Comparison of ENCODE assay signal across 8 cellular contexts in the genomic region with DNA sequence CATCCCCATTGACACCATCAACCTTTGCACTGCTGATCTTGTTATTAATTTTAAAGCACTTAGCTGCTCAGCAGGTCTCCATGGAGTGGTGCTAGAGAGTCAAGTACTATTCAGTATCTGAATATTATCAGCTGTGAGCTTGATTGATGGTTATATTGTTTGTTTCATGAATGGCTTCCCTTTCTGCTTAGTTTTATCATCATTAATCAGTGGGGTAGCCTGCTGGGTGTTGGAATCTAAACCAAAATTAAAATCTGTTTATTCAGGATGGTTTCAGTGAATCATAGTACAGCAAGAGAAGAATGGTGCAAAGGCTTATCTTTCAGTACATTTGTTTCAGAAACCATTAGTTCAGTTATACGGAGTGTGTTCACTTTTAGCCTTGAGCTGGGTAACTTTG. TPM values are rescaled to one million over a fixed set of nuclear protein-coding genes. Genes with fewer than 3 reads are reported as not detected.
DNase-seq lines count a peak whose midpoint lies in the region; ATAC-seq, FAIRE-seq and TF ChIP-seq lines count a peak whose summit lies in the region.

No MANE protein-coding gene starts in this region.

- H3K36me3 ChIP-seq in small intestine (ENCODE audit: control insufficient read depth in 2 of 2, insufficient read depth in 2 of 2, low read length in 2 of 2): no peaks in the 10 kb centered on the region

- ATAC-seq in HG03139 (IDR thresholded peaks at IDR 0.05; ENCODE audit: unreplicated experiment) (peak; percentile 48), HG03469 (IDR thresholded peaks at IDR 0.05; ENCODE audit: unreplicated experiment) (no peak)

- no peak overlapping the region for H3K4me3 ChIP-seq in small intestine (ENCODE audit: low read depth in 1 of 2, low read length in 2 of 2)

- 8 to 42% (median 38%) methylated on average over 1 of the region's 1 CpG for WGBS in small intestine, 3 donors

- no peaks in the 10 kb centered on the region for H3K4me1 ChIP-seq in small intestine (ENCODE audit: control insufficient read depth in 2 of 2, insufficient read depth in 1 of 2, low read depth in 1 of 2, low read length in 1 of 2)

- no peak for TF ChIP-seq POLR2A in erythroblast (IDR thresholded peaks at IDR 0.05; ENCODE audit: low read length)

- no peaks in the 10 kb centered on the region for H3K9me3 ChIP-seq in small intestine (ENCODE audit: control insufficient read depth, low read depth)

- no peaks in the 10 kb centered on the region for H3K27me3 ChIP-seq in small intestine (ENCODE audit: control insufficient read depth in 2 of 2, insufficient read depth in 2 of 2, low read length in 2 of 2)

- TF ChIP-seq CTCF in 22Rv1 (IDR thresholded peaks at IDR 0.05) (peak; percentile 70), GM13976 (IDR thresholded peaks at IDR 0.05; ENCODE audit: borderline replicate concordance, control extremely low read depth, extremely low read depth, insufficient read depth, missing control alignments) (peak; percentile 51)

- FAIRE-seq in small intestine (lab: Jason Lieb, UNC): no peak

- H3K27ac ChIP-seq in 22Rv1: no peak overlapping the region
- H3K27ac ChIP-seq in small intestine (ENCODE audit: low read depth in 1 of 2, low read length in 1 of 2): no peak overlapping the region

- in situ Hi-C loops in GM13976 (cut with MboI; ENCODE audit: low sequenced_read_pairs, unreplicated experiment): loop anchor here (10.0 kb wide), 1 partner anchor 72 kb away; no protein-coding TSS in a partner anchor

- DNase-seq in GM13976 (ENCODE audit: low spot score): no peak
- DNase-seq in NCI-H82 (lab: John Stamatoyannopoulos, UW): peak; percentile 98
- DNase-seq in erythroblast (lab: John Stamatoyannopoulos, UW): peak; percentile 4
- DNase-seq in small intestine: peak; percentile 29
- no peak for DNase-seq in DMS114 treated with DMSO at 0.1 percent for 48 hours (lab: John Stamatoyannopoulos, UW; ENCODE audit: unreplicated experiment)

RNA-seq across cellular contexts. Expression of a gene that starts 42.5 kb away (rescaled TPM):
- polyA plus RNA-seq in small intestine: under 1 TPM in 2 of 3 donors, not detected in 1; 0.13 to 0.27 TPM

Comparison
In these comparisons a context has a peak if more than half of its experiments do, and no peak if none do; other contexts are left out.
1. DNase-seq: peak in NCI-H82 (single experiment), erythroblast (2 of 2) and small intestine (single experiment); none in GM13976 (single experiment) and DMS114 treated with DMSO at 0.1 percent for 48 hours (single experiment).